In genomic region chr6:131807644-131808459, GRCh38 we compare ENCODE assay signal across 1 cellular context.
A peak's percentile ranks its signal among the peaks of the same experiment; 100 is the strongest.
TF ChIP-seq lines count a peak whose summit lies in the region.

Gene ENPP1, plus strand, starts transcription at chr6:131808020. Its CDS starts 16 bp downstream, at chr6:131808036.

TF ChIP-seq in HepG2, 621 proteins besides CTCF, POLR2A, EP300 and RAD21 (continued from another document and continues in another):
- TF ChIP-seq REST (IDR thresholded peaks at IDR 0.05; ENCODE audit: borderline replicate concordance in 1 of 2, low read depth in 1 of 2, low read length in 2 of 2): peak in 1 of 2 experiments; percentile 34; a peak in 1 of 4 replicates
- peak; percentile 39; the same call in 1 of the 2 replicates for TF ChIP-seq FOXA3 (CRISPR knock-in tag; IDR thresholded peaks at IDR 0.05)
- no peak for TF ChIP-seq ZBTB42 (CRISPR knock-in tag; IDR thresholded peaks at IDR 0.05)
- peak; percentile 69 for TF ChIP-seq XRCC5 (optimal IDR thresholded peaks at IDR 0.05; ENCODE audit: low read length)
- no peak; the same call in 1 of the 2 replicates for TF ChIP-seq AHDC1 (CRISPR knock-in tag; IDR thresholded peaks at IDR 0.05; ENCODE audit: borderline replicate concordance)
- peak; percentile 84 for TF ChIP-seq KMT2A (CRISPR knock-in tag; IDR thresholded peaks at IDR 0.05)
- TF ChIP-seq, protein P1, sequence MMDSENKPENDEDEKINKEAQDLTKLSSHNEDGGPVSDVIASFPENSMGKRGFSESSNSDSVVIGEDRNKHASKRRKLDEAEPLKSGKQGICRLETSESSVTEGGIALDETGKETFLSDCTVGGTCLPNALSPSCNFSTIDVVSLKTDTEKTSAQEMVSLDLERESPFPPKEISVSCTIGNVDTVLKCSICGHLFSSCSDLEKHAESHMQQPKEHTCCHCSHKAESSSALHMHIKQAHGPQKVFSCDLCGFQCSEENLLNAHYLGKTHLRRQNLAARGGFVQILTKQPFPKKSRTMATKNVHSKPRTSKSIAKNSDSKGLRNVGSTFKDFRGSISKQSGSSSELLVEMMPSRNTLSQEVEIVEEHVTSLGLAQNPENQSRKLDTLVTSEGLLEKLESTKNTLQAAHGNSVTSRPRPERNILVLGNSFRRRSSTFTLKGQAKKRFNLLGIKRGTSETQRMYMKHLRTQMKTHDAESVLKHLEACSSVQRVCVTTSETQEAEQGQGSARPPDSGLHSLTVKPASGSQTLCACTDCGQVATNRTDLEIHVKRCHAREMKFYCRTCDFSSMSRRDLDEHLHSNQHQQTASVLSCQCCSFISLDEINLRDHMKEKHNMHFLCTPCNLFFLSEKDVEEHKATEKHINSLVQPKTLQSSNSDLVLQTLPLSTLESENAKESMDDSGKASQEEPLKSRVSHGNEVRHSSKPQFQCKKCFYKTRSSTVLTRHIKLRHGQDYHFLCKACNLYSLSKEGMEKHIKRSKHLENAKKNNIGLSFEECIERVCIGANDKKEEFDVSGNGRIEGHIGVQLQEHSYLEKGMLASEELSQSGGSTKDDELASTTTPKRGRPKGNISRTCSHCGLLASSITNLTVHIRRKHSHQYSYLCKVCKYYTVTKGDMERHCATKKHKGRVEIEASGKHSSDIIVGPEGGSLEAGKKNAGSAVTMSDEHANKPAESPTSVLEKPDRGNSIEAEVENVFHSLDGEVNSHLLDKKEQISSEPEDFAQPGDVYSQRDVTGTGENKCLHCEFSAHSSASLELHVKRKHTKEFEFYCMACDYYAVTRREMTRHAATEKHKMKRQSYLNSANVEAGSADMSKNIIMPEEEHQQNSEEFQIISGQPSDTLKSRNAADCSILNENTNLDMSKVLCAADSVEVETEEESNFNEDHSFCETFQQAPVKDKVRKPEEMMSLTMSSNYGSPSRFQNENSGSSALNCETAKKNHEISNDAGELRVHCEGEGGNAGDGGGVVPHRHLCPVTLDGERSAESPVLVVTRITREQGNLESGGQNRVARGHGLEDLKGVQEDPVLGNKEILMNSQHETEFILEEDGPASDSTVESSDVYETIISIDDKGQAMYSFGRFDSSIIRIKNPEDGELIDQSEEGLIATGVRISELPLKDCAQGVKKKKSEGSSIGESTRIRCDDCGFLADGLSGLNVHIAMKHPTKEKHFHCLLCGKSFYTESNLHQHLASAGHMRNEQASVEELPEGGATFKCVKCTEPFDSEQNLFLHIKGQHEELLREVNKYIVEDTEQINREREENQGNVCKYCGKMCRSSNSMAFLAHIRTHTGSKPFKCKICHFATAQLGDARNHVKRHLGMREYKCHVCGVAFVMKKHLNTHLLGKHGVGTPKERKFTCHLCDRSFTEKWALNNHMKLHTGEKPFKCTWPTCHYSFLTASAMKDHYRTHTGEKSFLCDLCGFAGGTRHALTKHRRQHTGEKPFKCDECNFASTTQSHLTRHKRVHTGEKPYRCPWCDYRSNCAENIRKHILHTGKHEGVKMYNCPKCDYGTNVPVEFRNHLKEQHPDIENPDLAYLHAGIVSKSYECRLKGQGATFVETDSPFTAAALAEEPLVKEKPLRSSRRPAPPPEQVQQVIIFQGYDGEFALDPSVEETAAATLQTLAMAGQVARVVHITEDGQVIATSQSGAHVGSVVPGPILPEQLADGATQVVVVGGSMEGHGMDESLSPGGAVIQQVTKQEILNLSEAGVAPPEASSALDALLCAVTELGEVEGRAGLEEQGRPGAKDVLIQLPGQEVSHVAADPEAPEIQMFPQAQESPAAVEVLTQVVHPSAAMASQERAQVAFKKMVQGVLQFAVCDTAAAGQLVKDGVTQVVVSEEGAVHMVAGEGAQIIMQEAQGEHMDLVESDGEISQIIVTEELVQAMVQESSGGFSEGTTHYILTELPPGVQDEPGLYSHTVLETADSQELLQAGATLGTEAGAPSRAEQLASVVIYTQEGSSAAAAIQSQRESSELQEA (CRISPR knock-in tag; IDR thresholded peaks at IDR 0.05; ENCODE audit: not compliant biosample characterization): no peak
- TF ChIP-seq ZFP91 (CRISPR knock-in tag; IDR thresholded peaks at IDR 0.05; ENCODE audit: borderline replicate concordance): peak; percentile 69
- TF ChIP-seq MEIS1 (CRISPR knock-in tag; IDR thresholded peaks at IDR 0.05; ENCODE audit: borderline replicate concordance): no peak
- TF ChIP-seq SIN3B (IDR thresholded peaks at IDR 0.05; ENCODE audit: low read length): no peak
- no peak for TF ChIP-seq ZBED4 (CRISPR knock-in tag; IDR thresholded peaks at IDR 0.05; ENCODE audit: borderline replicate concordance)
- TF ChIP-seq KDM3A (CRISPR knock-in tag; IDR thresholded peaks at IDR 0.05; ENCODE audit: low read depth): peak; percentile 74; the same call in 1 of the 2 replicates
- 0 out of 2 replicates have a peak, but pooled peaks have one; percentile 30 for TF ChIP-seq MEF2D (CRISPR knock-in tag; IDR thresholded peaks at IDR 0.05)
- 0 out of 2 replicates have a peak, but pooled peaks have one; percentile 51 for TF ChIP-seq KDM1A (CRISPR knock-in tag; IDR thresholded peaks at IDR 0.05)
- peak; percentile 41; the same call in 1 of the 2 replicates for TF ChIP-seq ZNF501 (CRISPR knock-in tag; IDR thresholded peaks at IDR 0.05)
- TF ChIP-seq ZNF737 (CRISPR knock-in tag; IDR thresholded peaks at IDR 0.05; ENCODE audit: borderline replicate concordance): no peak
- TF ChIP-seq SMYD3 (CRISPR knock-in tag; IDR thresholded peaks at IDR 0.05): peak; percentile 10
- no peak for TF ChIP-seq ZNF557 (CRISPR knock-in tag; IDR thresholded peaks at IDR 0.05)
- 0 out of 2 replicates have a peak, but pooled peaks have one; percentile 47 for TF ChIP-seq ZNF614 (CRISPR knock-in tag; IDR thresholded peaks at IDR 0.05; ENCODE audit: borderline replicate concordance)
- peak; percentile 87 for TF ChIP-seq RBFOX2 (IDR thresholded peaks at IDR 0.05; ENCODE audit: low read depth, low read length)
- peak; percentile 65 for TF ChIP-seq KDM4B (CRISPR knock-in tag; IDR thresholded peaks at IDR 0.05)
- TF ChIP-seq MXD4 (CRISPR knock-in tag; IDR thresholded peaks at IDR 0.05): 0 out of 2 replicates have a peak, but pooled peaks have one; percentile 34
- no peak for TF ChIP-seq SRF (IDR thresholded peaks at IDR 0.05; ENCODE audit: low read depth, low read length)
- peak; percentile 61 for TF ChIP-seq STAG1 (CRISPR knock-in tag; IDR thresholded peaks at IDR 0.05)
- TF ChIP-seq NR1H2 (CRISPR knock-in tag; IDR thresholded peaks at IDR 0.05; ENCODE audit: borderline replicate concordance, low read depth): no peak
- no peak for TF ChIP-seq ZFP82 (CRISPR knock-in tag; IDR thresholded peaks at IDR 0.05; ENCODE audit: borderline replicate concordance)
- peak; percentile 75; the same call in 1 of the 3 replicates for TF ChIP-seq MXI1 (IDR thresholded peaks at IDR 0.05; ENCODE audit: borderline replicate concordance, low read depth, low read length)
- TF ChIP-seq ZFY (CRISPR knock-in tag; IDR thresholded peaks at IDR 0.05): peak; percentile 87
- peak; percentile 84 for TF ChIP-seq KDM2A (CRISPR knock-in tag; IDR thresholded peaks at IDR 0.05; ENCODE audit: borderline replicate concordance, low read depth)
- TF ChIP-seq MAX (IDR thresholded peaks at IDR 0.05): peak; percentile 87
- TF ChIP-seq ZEB1 (IDR thresholded peaks at IDR 0.05; ENCODE audit: insufficient replicate concordance, low read depth): no peak
- no peak for TF ChIP-seq ZNF883 (CRISPR knock-in tag; IDR thresholded peaks at IDR 0.05; ENCODE audit: not compliant biosample characterization)
- no peak for TF ChIP-seq TP53 (CRISPR knock-in tag; conservative IDR thresholded peaks at IDR 0.05)
